Comparison of ENCODE assay signal across 14 cellular contexts in genomic region chr11:58922475-58922874, GRCh38. TPM values are rescaled to one million over a fixed set of nuclear protein-coding genes. Genes with fewer than 3 reads are reported as not detected.
DNase-seq lines count a peak whose midpoint lies in the region; ATAC-seq and TF ChIP-seq lines count a peak whose summit lies in the region.
"Had no signal": no experiment of that assay in that cellular context is flagged by ENCODE, and none has a peak within 500 bp of the region (broad histone marks: within the 10 kb centered on the region; RNA-seq: fewer than 3 reads in every experiment).

No MANE protein-coding gene starts in this region.

- no peaks in the 10 kb centered on the region for H3K79me2 ChIP-seq in MM.1S (ENCODE audit: low read length)

- peaks cover 16% of the 10 kb centered on the region for H3K4me1 Mint-ChIP-seq in activated T-helper 1 cell treated with anti-CD3 and anti-CD28 coated beads, Interleukin-12 subunit alpha, Interleukin-12 subunit beta, Interleukin-2, Interleukin-4 antibody, amounts not matched to agents 30 ng/mL and 10 ng/mL and 1 ng/mL, durations not matched to agents 14 hours and 24 hours and 36 hours (ENCODE audit: low read depth)
- H3K4me1 Mint-ChIP-seq in HFFc6 (ENCODE audit: low read depth), result peaks cover 47% of the 10 kb centered on the region

- 47 to 54% (median 48%) methylated on average over 5 of the region's 5 CpGs for WGBS in psoas muscle, 3 donors

- H3K4me2 ChIP-seq in MM.1S (ENCODE audit: low read depth, low read length), result peak overlapping the region; percentile 56; the same call in 1 of the 2 replicates

- H3K4me3 ChIP-seq in MM.1S (ENCODE audit: low read length) (no peak overlapping the region), colonic mucosa (no peak overlapping the region), psoas muscle (no peak overlapping the region)
- H3K4me3 ChIP-seq: SJCRH30 had no signal

- H4K20me1 ChIP-seq in MM.1S (ENCODE audit: insufficient read depth, low read length), result no peaks in the 10 kb centered on the region

- H3K27ac Mint-ChIP-seq in activated T-helper 1 cell treated with anti-CD3 and anti-CD28 coated beads, Interleukin-12 subunit alpha, Interleukin-12 subunit beta, Interleukin-2, Interleukin-4 antibody, amounts not matched to agents 30 ng/mL and 10 ng/mL and 1 ng/mL, durations not matched to agents 14 hours and 24 hours and 36 hours, result no peak overlapping the region
- H3K27ac Mint-ChIP-seq in HFFc6, result no peak overlapping the region
- H3K27ac Mint-ChIP-seq: CD14-positive monocyte had no signal

- H3K9me2 ChIP-seq in MM.1S (replicated peaks; ENCODE audit: insufficient read depth, low read length), result no peaks in the 10 kb centered on the region

- TF ChIP-seq CTCF in MM.1S (IDR thresholded peaks at IDR 0.05; ENCODE audit: low read length), result no peak
- TF ChIP-seq CTCF in colonic mucosa (IDR thresholded peaks at IDR 0.05), result no peak
- no peak for TF ChIP-seq CTCF in psoas muscle (IDR thresholded peaks at IDR 0.05)
- TF ChIP-seq CTCF in HFFc6 (IDR thresholded peaks at IDR 0.05), result no peak

- intact Hi-C loops in colonic mucosa (cut with DNase I), result no loop called here
- intact Hi-C loops in left colon (cut with DNase I, micrococcal nuclease), result no loop called here
- intact Hi-C loops in activated T-helper 1 cell treated with anti-CD3 and anti-CD28 coated beads, Interleukin-12 subunit alpha, Interleukin-12 subunit beta, Interleukin-2, Interleukin-4 antibody, amounts not matched to agents 30 ng/mL and 10 ng/mL and 1 ng/mL, durations not matched to agents 14 hours and 24 hours and 36 hours (cut with micrococcal nuclease), result no loop called here
- intact Hi-C loops in psoas muscle (cut with DNase I), result no loop called here

- peak overlapping the region; percentile 19 for H2AFZ ChIP-seq in MM.1S (ENCODE audit: low read length)

- no peak overlapping the region for H3K4me3 Mint-ChIP-seq in activated T-helper 1 cell treated with anti-CD3 and anti-CD28 coated beads, Interleukin-12 subunit alpha, Interleukin-12 subunit beta, Interleukin-2, Interleukin-4 antibody, amounts not matched to agents 30 ng/mL and 10 ng/mL and 1 ng/mL, durations not matched to agents 14 hours and 24 hours and 36 hours
- H3K4me3 Mint-ChIP-seq in HFFc6, result no peak overlapping the region
- H3K4me3 Mint-ChIP-seq: CD14-positive monocyte had no signal

- H3K9ac ChIP-seq in MM.1S (ENCODE audit: low read length) (no peak overlapping the region), colonic mucosa (ENCODE audit: low read depth in 2 of 2, low read length in 2 of 2) (no peak overlapping the region)

- ATAC-seq in left colon (peak; percentile 7), psoas muscle (no peak)

- no peaks in the 10 kb centered on the region for H3F3A ChIP-seq in MM.1S (ENCODE audit: insufficient read depth, low read length)

- DNase-seq in DMS79 (lab: John Stamatoyannopoulos, UW) (peak; percentile 27), MM.1S (no peak), colonic mucosa (no peak), left colon (no peak), psoas muscle (no peak), EL (no peak), HFFc6 (no peak)
- no peak for DNase-seq in activated T-helper 1 cell treated with anti-CD3 and anti-CD28 coated beads, Interleukin-12 subunit alpha, Interleukin-12 subunit beta, Interleukin-2, Interleukin-4 antibody, amounts not matched to agents 30 ng/mL and 10 ng/mL and 1 ng/mL, durations not matched to agents 14 hours and 24 hours and 36 hours (ENCODE audit: low spot score)
- DNase-seq: DMS 273 treated with DMSO at 0.1 percent for 48 hours, Kasumi-1, NCI-H2227 treated with DMSO at 0.1 percent for 48 hours had no signal

- H3K27ac ChIP-seq in MM.1S (ENCODE audit: low read length), result no peak overlapping the region
- H3K27ac ChIP-seq in colonic mucosa, result peak overlapping the region; percentile 22
- H3K27ac ChIP-seq in psoas muscle, result no peak overlapping the region
- H3K27ac ChIP-seq: SJCRH30 had no signal

- H3K9me3 ChIP-seq in MM.1S (replicated peaks; ENCODE audit: insufficient read depth, low read length) (no peaks in the 10 kb centered on the region), colonic mucosa (no peaks in the 10 kb centered on the region), psoas muscle (no peaks in the 10 kb centered on the region)
- H3K9me3 ChIP-seq: SJCRH30 had no signal

- peaks cover 5% of the 10 kb centered on the region for H3K27me3 Mint-ChIP-seq in activated T-helper 1 cell treated with anti-CD3 and anti-CD28 coated beads, Interleukin-12 subunit alpha, Interleukin-12 subunit beta, Interleukin-2, Interleukin-4 antibody, amounts not matched to agents 30 ng/mL and 10 ng/mL and 1 ng/mL, durations not matched to agents 14 hours and 24 hours and 36 hours (ENCODE audit: insufficient read depth)
- H3K27me3 Mint-ChIP-seq in HFFc6 (ENCODE audit: insufficient read depth), result peaks cover 2% of the 10 kb centered on the region; the same call in 1 of the 2 replicates

- no peaks in the 10 kb centered on the region for H3K36me3 Mint-ChIP-seq in activated T-helper 1 cell treated with anti-CD3 and anti-CD28 coated beads, Interleukin-12 subunit alpha, Interleukin-12 subunit beta, Interleukin-2, Interleukin-4 antibody, amounts not matched to agents 30 ng/mL and 10 ng/mL and 1 ng/mL, durations not matched to agents 14 hours and 24 hours and 36 hours (ENCODE audit: low read depth)
- H3K36me3 Mint-ChIP-seq in HFFc6 (ENCODE audit: low read depth), result peaks cover under 1% of the 10 kb centered on the region; the same call in 1 of the 2 replicates
- H3K36me3 Mint-ChIP-seq: CD14-positive monocyte had no signal

- H3K36me3 ChIP-seq in MM.1S (replicated peaks; ENCODE audit: insufficient read depth, low read length) (no peaks in the 10 kb centered on the region), colonic mucosa (no peaks in the 10 kb centered on the region), psoas muscle (ENCODE audit: insufficient read depth in 1 of 2, low read depth in 1 of 2) (no peaks in the 10 kb centered on the region)
- H3K36me3 ChIP-seq: SJCRH30 had no signal

- H3K4me1 ChIP-seq in MM.1S (ENCODE audit: low read length) (0 out of 2 replicates have a peak, but pooled peaks cover 10% of the 10 kb centered on the region), colonic mucosa (peaks cover 13% of the 10 kb centered on the region), psoas muscle (no peaks in the 10 kb centered on the region)
- H3K4me1 ChIP-seq: SJCRH30 had no signal

- peaks cover under 1% of the 10 kb centered on the region for H3K9me3 Mint-ChIP-seq in activated T-helper 1 cell treated with anti-CD3 and anti-CD28 coated beads, Interleukin-12 subunit alpha, Interleukin-12 subunit beta, Interleukin-2, Interleukin-4 antibody, amounts not matched to agents 30 ng/mL and 10 ng/mL and 1 ng/mL, durations not matched to agents 14 hours and 24 hours and 36 hours
- H3K9me3 Mint-ChIP-seq in HFFc6, result peaks cover 7% of the 10 kb centered on the region

- H3K27me3 ChIP-seq in MM.1S (replicated peaks; ENCODE audit: insufficient read depth, low read length) (no peaks in the 10 kb centered on the region), colonic mucosa (no peaks in the 10 kb centered on the region), psoas muscle (ENCODE audit: insufficient read depth in 3 of 3, low read length in 2 of 3) (no peaks in the 10 kb centered on the region)
- H3K27me3 ChIP-seq: SJCRH30 had no signal

RNA-seq across cellular contexts. Expression of gene GLYATL1, which starts 16.8 kb away (rescaled TPM):
- total RNA-seq in colonic mucosa (1 to 10 TPM in 1 of 2 donors, under 1 TPM in 1; 0.72 to 1.6 TPM), left colon (under 1 TPM; 0.25 to 0.34 TPM), psoas muscle (not detected)
- total RNA-seq in activated T-helper 1 cell treated with anti-CD3 and anti-CD28 coated beads, Interleukin-12 subunit alpha, Interleukin-12 subunit beta, Interleukin-2, Interleukin-4 antibody, amounts not matched to agents 30 ng/mL and 10 ng/mL and 1 ng/mL, durations not matched to agents 14 hours and 24 hours and 36 hours, result not detected in 2 replicates
- polyA plus RNA-seq in psoas muscle, result not detected
- under 1 TPM in 4 of 6 experiments, not detected in 2; 0.14 to 0.33 (median 0.23) TPM for total RNA-seq in HFFc6 (2021; fragmentation: NEBNext Ultra II Directional; extraction: Animal tissue kit (Norgen Biotek cat#: 25700))
- total RNA-seq: SJCRH30 had no signal
- polyA plus RNA-seq: CD14-positive monocyte, IgD-negative memory B cell had no signal
